ENCODE assay signal across 31 cellular contexts in the genomic region with DNA sequence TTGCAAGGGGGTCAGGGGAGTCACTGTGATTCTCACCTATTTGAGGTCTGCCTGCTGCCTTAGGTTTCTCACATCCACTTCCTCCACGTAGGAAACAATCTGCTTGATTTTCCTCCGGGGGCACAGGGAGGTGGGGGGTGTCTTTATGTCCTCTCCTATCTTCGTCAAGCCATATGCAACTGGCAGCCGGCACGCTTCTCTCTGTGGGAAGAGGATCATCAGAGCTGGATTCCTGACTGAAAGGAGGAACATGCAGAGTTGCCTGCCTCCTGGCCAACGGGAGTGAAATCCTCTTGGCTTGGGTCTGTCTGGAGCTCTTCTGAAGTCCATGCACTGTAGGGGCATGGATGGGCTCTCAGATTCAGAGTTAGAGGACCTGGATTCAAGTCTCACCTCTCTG.
"Had no signal": no experiment of that assay in that cellular context is flagged by ENCODE, and none has a peak within 500 bp of the region (broad histone marks: within the 10 kb centered on the region; RNA-seq: fewer than 3 reads in every experiment).

No MANE protein-coding gene starts in this region.

- ATAC-seq: activated CD4-positive, alpha-beta T cell treated with anti-CD3 and anti-CD28 coated beads for 36 hours; activated CD8-positive, alpha-beta memory T cell treated with anti-CD3 and anti-CD28 coated beads, Interleukin-2, amount 10 ng/mL, durations not matched to agents 7 days and 5 days; activated CD8-positive, alpha-beta T cell treated with anti-CD3 and anti-CD28 coated beads, Interleukin-2, amount 10 ng/mL, durations not matched to agents 7 days and 5 days; activated naive CD8-positive, alpha-beta T cell treated with anti-CD3 and anti-CD28 coated beads, Interleukin-2, amount 50 U/mL, for 24 hours; body of pancreas; esophagus mucosa; T-helper 17 cell had no signal

- H3K27ac Mint-ChIP-seq: activated CD4-positive, alpha-beta memory T cell treated with anti-CD3 and anti-CD28 coated beads for 36 hours; activated CD4-positive, alpha-beta T cell treated with anti-CD3 and anti-CD28 coated beads for 36 hours; activated CD4-positive, alpha-beta T cell treated with anti-CD3 and anti-CD28 coated beads, Interleukin-2, amount 10 ng/mL, durations not matched to agents 24 days and 14 days; activated CD8-positive, alpha-beta memory T cell treated with anti-CD3 and anti-CD28 coated beads, Interleukin-2, amount 10 ng/mL, durations not matched to agents 7 days and 5 days; activated CD8-positive, alpha-beta T cell treated with anti-CD3 and anti-CD28 coated beads, Interleukin-2, amount 10 ng/mL, durations not matched to agents 7 days and 5 days; activated naive CD4-positive, alpha-beta T cell treated with anti-CD3 and anti-CD28 coated beads for 36 hours; activated naive CD4-positive, alpha-beta T cell treated with anti-CD3 and anti-CD28 coated beads, Interleukin-2, amount 50 U/mL, for 24 hours; activated naive CD8-positive, alpha-beta T cell treated with anti-CD3 and anti-CD28 coated beads for 36 hours; activated naive CD8-positive, alpha-beta T cell treated with anti-CD3 and anti-CD28 coated beads, Interleukin-2, amount 50 U/mL, for 24 hours; activated T-helper 1 cell treated with anti-CD3 and anti-CD28 coated beads, Interleukin-12 subunit alpha, Interleukin-12 subunit beta, Interleukin-2, Interleukin-4 antibody, amounts not matched to agents 30 ng/mL and 10 ng/mL and 1 ng/mL, durations not matched to agents 14 hours and 24 hours and 36 hours; activated T-helper 2 cell treated with anti-CD3 and anti-CD28 coated beads, Interferon-gamma antibody, Interleukin-2, Interleukin-4, amounts not matched to agents 10 μg/mL and 5 μg/mL and 100 μg/mL, durations not matched to agents 14 hours and 24 hours and 36 hours; endodermal cell; T-helper 17 cell; T-helper 2 cell treated with Interferon-gamma antibody and Interleukin-4, amounts not matched to agents 5 μg/mL and 100 μg/mL, for 36 hours had no signal

- H3K36me3 ChIP-seq: adrenal gland, colonic mucosa had no signal

- H3K9me3 Mint-ChIP-seq: activated naive CD4-positive, alpha-beta T cell treated with anti-CD3 and anti-CD28 coated beads for 36 hours; activated naive CD4-positive, alpha-beta T cell treated with anti-CD3 and anti-CD28 coated beads, Interleukin-2, amount 50 U/mL, for 24 hours; activated naive CD8-positive, alpha-beta T cell treated with anti-CD3 and anti-CD28 coated beads for 36 hours; activated naive CD8-positive, alpha-beta T cell treated with anti-CD3 and anti-CD28 coated beads, Interleukin-2, amount 50 U/mL, for 24 hours; activated T-helper 1 cell treated with anti-CD3 and anti-CD28 coated beads, Interleukin-12 subunit alpha, Interleukin-12 subunit beta, Interleukin-2, Interleukin-4 antibody, amounts not matched to agents 30 ng/mL and 10 ng/mL and 1 ng/mL, durations not matched to agents 14 hours and 24 hours and 36 hours; central memory CD8-positive, alpha-beta T cell; endodermal cell; T-helper 2 cell treated with Interferon-gamma antibody and Interleukin-4, amounts not matched to agents 5 μg/mL and 100 μg/mL, for 36 hours had no signal

- H3K4me3 Mint-ChIP-seq: activated CD4-positive, alpha-beta memory T cell treated with anti-CD3 and anti-CD28 coated beads for 36 hours; activated CD4-positive, alpha-beta T cell treated with anti-CD3 and anti-CD28 coated beads for 36 hours; activated CD4-positive, alpha-beta T cell treated with anti-CD3 and anti-CD28 coated beads, Interleukin-2, amount 10 ng/mL, durations not matched to agents 24 days and 14 days; activated CD8-positive, alpha-beta memory T cell treated with anti-CD3 and anti-CD28 coated beads, Interleukin-2, amount 10 ng/mL, durations not matched to agents 7 days and 5 days; activated CD8-positive, alpha-beta T cell treated with anti-CD3 and anti-CD28 coated beads, Interleukin-2, amount 10 ng/mL, durations not matched to agents 7 days and 5 days; activated naive CD4-positive, alpha-beta T cell treated with anti-CD3 and anti-CD28 coated beads for 36 hours; activated naive CD4-positive, alpha-beta T cell treated with anti-CD3 and anti-CD28 coated beads, Interleukin-2, amount 50 U/mL, for 24 hours; activated naive CD8-positive, alpha-beta T cell treated with anti-CD3 and anti-CD28 coated beads for 36 hours; activated naive CD8-positive, alpha-beta T cell treated with anti-CD3 and anti-CD28 coated beads, Interleukin-2, amount 50 U/mL, for 24 hours; activated T-helper 1 cell treated with anti-CD3 and anti-CD28 coated beads, Interleukin-12 subunit alpha, Interleukin-12 subunit beta, Interleukin-2, Interleukin-4 antibody, amounts not matched to agents 30 ng/mL and 10 ng/mL and 1 ng/mL, durations not matched to agents 14 hours and 24 hours and 36 hours; central memory CD8-positive, alpha-beta T cell; endodermal cell; T-helper 17 cell; T-helper 2 cell treated with Interferon-gamma antibody and Interleukin-4, amounts not matched to agents 5 μg/mL and 100 μg/mL, for 36 hours had no signal

- H3K27ac ChIP-seq: adrenal gland, body of pancreas, colonic mucosa had no signal

- H3K4me3 ChIP-seq: adrenal gland, body of pancreas, colonic mucosa had no signal

- DNase-seq: activated CD4-positive, alpha-beta memory T cell treated with anti-CD3 and anti-CD28 coated beads for 36 hours; activated CD4-positive, alpha-beta T cell treated with anti-CD3 and anti-CD28 coated beads for 36 hours; activated CD4-positive, alpha-beta T cell treated with anti-CD3 and anti-CD28 coated beads, Interleukin-2, amount 10 ng/mL, durations not matched to agents 24 days and 14 days; activated CD4-positive, CD25-positive, alpha-beta regulatory T cell; activated CD4-positive, CD25-positive, alpha-beta regulatory T cell treated with anti-CD3 and anti-CD28 coated beads, Interleukin-2, amount 50 U/mL, for 72 hours; activated CD8-positive, alpha-beta memory T cell treated with anti-CD3 and anti-CD28 coated beads, Interleukin-2, amount 10 ng/mL, durations not matched to agents 7 days and 5 days; activated CD8-positive, alpha-beta memory T cell treated with anti-CD3 and anti-CD28 coated beads, Interleukin-2, amount 50 U/mL, for 4 hours; activated CD8-positive, alpha-beta T cell treated with anti-CD3 and anti-CD28 coated beads, Interleukin-2, amount 10 ng/mL, durations not matched to agents 7 days and 5 days; activated effector memory CD4-positive, alpha-beta T cell treated with anti-CD3 and anti-CD28 coated beads, Interleukin-2, amount 50 U/mL, for 16 hours; activated naive CD4-positive, alpha-beta T cell treated with anti-CD3 and anti-CD28 coated beads for 36 hours; activated naive CD8-positive, alpha-beta T cell treated with anti-CD3 and anti-CD28 coated beads for 36 hours; activated naive CD8-positive, alpha-beta T cell treated with anti-CD3 and anti-CD28 coated beads, Interleukin-2, amount 50 U/mL, for 24 hours; activated T-cell treated with anti-CD3 and anti-CD28 coated beads, Interleukin-2, amount 50 U/mL, for 1 hour; activated T-cell treated with anti-CD3 and anti-CD28 coated beads, Interleukin-2, amount 50 U/mL, for 48 hours; adrenal gland; amygdala; aorta; body of pancreas; colonic mucosa; effector memory CD4-positive, alpha-beta T cell; endodermal cell; foreskin fibroblast; T-helper 1 cell; T-helper 17 cell; T1000 had no signal

- H3K27me3 ChIP-seq: adrenal gland, body of pancreas, colonic mucosa had no signal

- H3K9me3 ChIP-seq: adrenal gland, body of pancreas, colonic mucosa had no signal

- H3K4me1 ChIP-seq: adrenal gland, body of pancreas, colonic mucosa had no signal

- H3K36me3 Mint-ChIP-seq: activated CD4-positive, alpha-beta memory T cell treated with anti-CD3 and anti-CD28 coated beads for 36 hours; activated CD8-positive, alpha-beta memory T cell treated with anti-CD3 and anti-CD28 coated beads, Interleukin-2, amount 10 ng/mL, durations not matched to agents 7 days and 5 days; activated naive CD4-positive, alpha-beta T cell treated with anti-CD3 and anti-CD28 coated beads, Interleukin-2, amount 50 U/mL, for 24 hours; activated naive CD8-positive, alpha-beta T cell treated with anti-CD3 and anti-CD28 coated beads for 36 hours had no signal

- H3K4me1 Mint-ChIP-seq: activated CD4-positive, alpha-beta T cell treated with anti-CD3 and anti-CD28 coated beads, Interleukin-2, amount 10 ng/mL, durations not matched to agents 24 days and 14 days; activated CD8-positive, alpha-beta memory T cell treated with anti-CD3 and anti-CD28 coated beads, Interleukin-2, amount 10 ng/mL, durations not matched to agents 7 days and 5 days; activated naive CD4-positive, alpha-beta T cell treated with anti-CD3 and anti-CD28 coated beads, Interleukin-2, amount 50 U/mL, for 24 hours; activated naive CD8-positive, alpha-beta T cell treated with anti-CD3 and anti-CD28 coated beads for 36 hours; central memory CD8-positive, alpha-beta T cell; T-helper 17 cell had no signal

- H3K27me3 Mint-ChIP-seq: activated CD4-positive, alpha-beta memory T cell treated with anti-CD3 and anti-CD28 coated beads for 36 hours; activated CD4-positive, alpha-beta T cell treated with anti-CD3 and anti-CD28 coated beads for 36 hours; activated CD8-positive, alpha-beta memory T cell treated with anti-CD3 and anti-CD28 coated beads, Interleukin-2, amount 10 ng/mL, durations not matched to agents 7 days and 5 days; activated naive CD4-positive, alpha-beta T cell treated with anti-CD3 and anti-CD28 coated beads, Interleukin-2, amount 50 U/mL, for 24 hours; activated naive CD8-positive, alpha-beta T cell treated with anti-CD3 and anti-CD28 coated beads, Interleukin-2, amount 50 U/mL, for 24 hours; T-helper 17 cell had no signal
